ENCODE assay signal across 14 cellular contexts in the genomic region with DNA sequence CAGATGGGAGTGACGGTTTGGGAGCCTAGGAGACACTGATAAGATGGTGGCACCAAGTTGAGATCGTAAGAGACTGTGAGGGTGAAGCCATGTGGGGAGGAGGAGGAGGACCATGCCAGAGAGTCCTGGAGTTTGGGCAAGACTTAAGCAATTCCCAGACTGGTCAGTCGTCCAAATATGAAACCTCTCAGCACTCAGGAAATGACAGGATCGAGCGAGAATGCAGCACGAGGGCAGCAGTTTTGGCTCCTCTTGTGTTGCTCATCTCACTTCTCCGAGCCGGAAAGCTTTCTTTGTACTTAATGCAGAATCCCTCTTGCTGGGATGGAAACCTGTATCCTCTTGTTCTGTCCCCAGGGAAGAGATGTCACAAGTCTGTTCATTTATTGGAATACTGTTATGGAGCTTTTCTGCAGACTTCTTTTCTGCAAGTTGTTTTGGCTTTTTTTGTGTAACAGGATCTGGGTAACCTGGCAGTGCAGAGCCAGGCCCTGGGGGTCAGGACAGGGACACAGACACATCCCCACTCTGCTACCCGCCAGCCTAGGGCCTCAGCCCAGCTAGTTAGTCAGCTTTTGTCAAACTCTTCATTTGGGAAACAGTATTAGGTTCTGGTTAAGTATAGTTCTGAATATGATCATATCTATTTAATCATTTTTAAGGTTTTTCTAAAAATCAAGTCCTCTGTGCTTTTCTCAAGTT. TPM values are rescaled to one million over a fixed set of nuclear protein-coding genes. Genes with fewer than 3 reads are reported as not detected.
A peak's percentile ranks its signal among the peaks of the same experiment; 100 is the strongest.
DNase-seq lines count a peak whose midpoint lies in the region; ATAC-seq and TF ChIP-seq lines count a peak whose summit lies in the region.
"Had no signal": no experiment of that assay in that cellular context is flagged by ENCODE, and none has a peak within 500 bp of the region (broad histone marks: within the 10 kb centered on the region; RNA-seq: fewer than 3 reads in every experiment).

No MANE protein-coding gene starts in this region.

- POLR2A ChIA-PET in RWPE1 (lab: Yijun Ruan, JAX; ENCODE audit: low non-redundant PET) = no interaction called here

- WGBS in sigmoid colon, 2 donors = 78 to 79% methylated on average over 9 of the region's 9 CpGs

- H3K27ac ChIP-seq in RWPE1 (no peak overlapping the region), sigmoid colon (peak overlapping the region in 1 of 4 donors; percentile 3)
- H3K27ac ChIP-seq: coronary artery, right lobe of liver had no signal

- TF ChIP-seq CTCF in RWPE1 (conservative IDR thresholded peaks at IDR 0.05; ENCODE audit: low read depth) = no peak
- TF ChIP-seq CTCF in fibroblast of mammary gland (conservative IDR thresholded peaks at IDR 0.05; ENCODE audit: control insufficient read depth, insufficient read depth, low read depth, low read length) = no peak
- TF ChIP-seq CTCF in sigmoid colon (IDR thresholded peaks at IDR 0.05) = no peak

- no peaks in the 10 kb centered on the region for H3K36me3 ChIP-seq in sigmoid colon
- H3K36me3 ChIP-seq: right lobe of liver had no signal

- ATAC-seq in sciatic nerve (peak; percentile 70), GM18873 (IDR thresholded peaks at IDR 0.05; ENCODE audit: low FRiP score, unreplicated experiment) (no peak), GM21528 (IDR thresholded peaks at IDR 0.05; ENCODE audit: low FRiP score, unreplicated experiment) (no peak)

- peaks cover 0 to 5% (median 0%) of the 10 kb centered on the region in 4 donors for H3K4me1 ChIP-seq in sigmoid colon
- H3K4me1 ChIP-seq: right lobe of liver had no signal

- no peaks in the 10 kb centered on the region for H3K27me3 ChIP-seq in sigmoid colon
- H3K27me3 ChIP-seq: right lobe of liver had no signal

- H3K9me3 ChIP-seq in sigmoid colon = no peaks in the 10 kb centered on the region
- H3K9me3 ChIP-seq: right lobe of liver had no signal

- DNase-seq in EL (peak; percentile 95), RWPE1 (ENCODE audit: low spot score) (peak; percentile 11), fibroblast of mammary gland (ENCODE audit: low read depth) (peak; percentile 90), sciatic nerve (ENCODE audit: low spot score) (no peak), sigmoid colon (no peak), DMS 273 treated with DMSO at 0.1 percent for 48 hours (lab: John Stamatoyannopoulos, UW) (no peak)
- DNase-seq: hippocampal formation, midbrain, MV-4-11, NCI-H526, right lobe of liver had no signal

- CTCF ChIA-PET in RWPE1 (lab: Yijun Ruan, JAX) = no interaction called here

- intact Hi-C loops in sciatic nerve (cut with DNase I) (no loop called here), sigmoid colon (cut with DNase I) (no loop called here)

- no peak for TF ChIP-seq EP300 in sigmoid colon (IDR thresholded peaks at IDR 0.05)

- H3K4me3 ChIP-seq in fibroblast of mammary gland (ENCODE audit: control insufficient read depth, low read depth, low read length) = no peak overlapping the region
- H3K4me3 ChIP-seq in sigmoid colon = no peak overlapping the region
- H3K4me3 ChIP-seq: coronary artery, right lobe of liver had no signal

- TF ChIP-seq POLR2A in sigmoid colon (IDR thresholded peaks at IDR 0.05) = no peak

RNA-seq across cellular contexts. Expression of a gene that starts 34.3 kb away (rescaled TPM):
- total RNA-seq in sciatic nerve = 13.7 TPM
- total RNA-seq in sigmoid colon = 10 to 100 TPM in 3 of 4 donors, 1 to 10 TPM in 1; 4.3 to 19.8 (median 17.2) TPM
- polyA plus RNA-seq in sigmoid colon = under 1 TPM in 1 of 3 donors, not detected in 2; 0.89 TPM

Comparison
In these comparisons a context has a peak if more than half of its experiments do, and no peak if none do; other contexts are left out.
1. DNase-seq: peak in EL (single experiment), RWPE1 (single experiment) and fibroblast of mammary gland (single experiment); none in sciatic nerve (single experiment), sigmoid colon (single experiment) and DMS 273 treated with DMSO at 0.1 percent for 48 hours (single experiment).